ENCODE assay signal across 8 cellular contexts in genomic region chr4:140048419-140049022, GRCh38.
A peak's percentile ranks its signal among the peaks of the same experiment; 100 is the strongest.
DNase-seq lines count a peak whose midpoint lies in the region; ATAC-seq lines count a peak whose summit lies in the region.

No MANE protein-coding gene starts in this region.

- no peaks in the 10 kb centered on the region for H3K36me3 ChIP-seq in subcutaneous abdominal adipose tissue (ENCODE audit: control insufficient read depth in 5 of 5, insufficient read depth in 5 of 5, low read length in 5 of 5)

- no peak for ATAC-seq in activated CD4-positive, alpha-beta T cell treated with anti-CD3 and anti-CD28 coated beads for 36 hours
- ATAC-seq in left colon: peak; percentile 86

- peak overlapping the region; percentile 40 to 78 (median 58) for H3K4me3 ChIP-seq in subcutaneous abdominal adipose tissue (ENCODE audit: low read depth in 1 of 5, low read length in 5 of 5)

- peaks cover 3 to 25% (median 19%) of the 10 kb centered on the region in 5 donors for H3K4me1 ChIP-seq in subcutaneous abdominal adipose tissue (ENCODE audit: control insufficient read depth in 5 of 5, insufficient read depth in 5 of 5, low read length in 5 of 5)

- no peaks in the 10 kb centered on the region for H3K36me3 Mint-ChIP-seq in activated CD4-positive, alpha-beta T cell treated with anti-CD3 and anti-CD28 coated beads for 36 hours (ENCODE audit: low read depth)
- no peaks in the 10 kb centered on the region for H3K36me3 Mint-ChIP-seq in activated T-helper 2 cell treated with anti-CD3 and anti-CD28 coated beads, Interferon-gamma antibody, Interleukin-2, Interleukin-4, amounts not matched to agents 10 μg/mL and 5 μg/mL and 100 μg/mL, durations not matched to agents 14 hours and 24 hours and 36 hours (ENCODE audit: low read depth)

- peaks cover 39% of the 10 kb centered on the region for H3K4me1 Mint-ChIP-seq in activated CD4-positive, alpha-beta T cell treated with anti-CD3 and anti-CD28 coated beads for 36 hours
- H3K4me1 Mint-ChIP-seq in activated T-helper 2 cell treated with anti-CD3 and anti-CD28 coated beads, Interferon-gamma antibody, Interleukin-2, Interleukin-4, amounts not matched to agents 10 μg/mL and 5 μg/mL and 100 μg/mL, durations not matched to agents 14 hours and 24 hours and 36 hours (ENCODE audit: low read depth): peaks cover 49% of the 10 kb centered on the region

- H3K27ac ChIP-seq in subcutaneous abdominal adipose tissue (ENCODE audit: low read depth, low read length): no peak overlapping the region

- intact Hi-C loops in activated CD4-positive, alpha-beta T cell treated with anti-CD3 and anti-CD28 coated beads for 36 hours (cut with DNase I, micrococcal nuclease): loop anchor here (1.0 to 5.0 kb wide), 5 partner anchors 104 to 391 kb away; no protein-coding TSS in a partner anchor
- intact Hi-C loops in activated T-helper 2 cell treated with anti-CD3 and anti-CD28 coated beads, Interferon-gamma antibody, Interleukin-2, Interleukin-4, amounts not matched to agents 10 μg/mL and 5 μg/mL and 100 μg/mL, durations not matched to agents 14 hours and 24 hours and 36 hours (cut with micrococcal nuclease): loop anchor here (1.0 to 5.0 kb wide), 5 partner anchors 24 to 391 kb away; no protein-coding TSS in a partner anchor
- intact Hi-C loops in left colon (cut with DNase I, micrococcal nuclease): no loop called here

- DNase-seq in activated CD4-positive, alpha-beta T cell treated with anti-CD3 and anti-CD28 coated beads for 36 hours: no peak
- no peak for DNase-seq in activated CD4-positive, alpha-beta T cell treated with anti-CD3 and anti-CD28 coated beads for 1 hour
- DNase-seq in activated T-helper 2 cell treated with anti-CD3 and anti-CD28 coated beads, Interferon-gamma antibody, Interleukin-2, Interleukin-4, amounts not matched to agents 10 μg/mL and 5 μg/mL and 100 μg/mL, durations not matched to agents 14 hours and 24 hours and 36 hours (ENCODE audit: low spot score): no peak
- DNase-seq in left colon (no peak), GM03348 (ENCODE audit: low spot score) (no peak), RKO (ENCODE audit: low spot score) (no peak)
- no peak for DNase-seq in activated naive CD4-positive, alpha-beta T cell treated with anti-CD3 and anti-CD28 coated beads, Interleukin-2, amount 50 U/mL, for 16 hours

- CTCF ChIA-PET in activated CD4-positive, alpha-beta T cell treated with anti-CD3 and anti-CD28 coated beads for 36 hours (lab: Charles Lee): interaction anchor here (0.7 to 1.9 kb wide), 5 partner anchors 11 to 110 kb away, joined by 3 to 8 read pairs (median 4); no protein-coding TSS in a partner anchor

- H3K27me3 Mint-ChIP-seq in activated CD4-positive, alpha-beta T cell treated with anti-CD3 and anti-CD28 coated beads for 36 hours: peaks cover 8% of the 10 kb centered on the region
- peaks cover 36% of the 10 kb centered on the region for H3K27me3 Mint-ChIP-seq in activated T-helper 2 cell treated with anti-CD3 and anti-CD28 coated beads, Interferon-gamma antibody, Interleukin-2, Interleukin-4, amounts not matched to agents 10 μg/mL and 5 μg/mL and 100 μg/mL, durations not matched to agents 14 hours and 24 hours and 36 hours (ENCODE audit: low read depth)

- H3K9me3 Mint-ChIP-seq in activated CD4-positive, alpha-beta T cell treated with anti-CD3 and anti-CD28 coated beads for 36 hours (ENCODE audit: low read depth): no peaks in the 10 kb centered on the region
- no peaks in the 10 kb centered on the region for H3K9me3 Mint-ChIP-seq in activated T-helper 2 cell treated with anti-CD3 and anti-CD28 coated beads, Interferon-gamma antibody, Interleukin-2, Interleukin-4, amounts not matched to agents 10 μg/mL and 5 μg/mL and 100 μg/mL, durations not matched to agents 14 hours and 24 hours and 36 hours

- H3K9me3 ChIP-seq in subcutaneous abdominal adipose tissue (ENCODE audit: control insufficient read depth in 5 of 5, low read length in 5 of 5): no peaks in the 10 kb centered on the region

- no peaks in the 10 kb centered on the region for H3K27me3 ChIP-seq in subcutaneous abdominal adipose tissue (ENCODE audit: control insufficient read depth in 5 of 5, insufficient read depth in 4 of 5, low read length in 5 of 5)

- POLR2A ChIA-PET in activated CD4-positive, alpha-beta T cell treated with anti-CD3 and anti-CD28 coated beads for 36 hours (lab: Charles Lee): interaction anchor here (0.6 to 0.8 kb wide), 2 partner anchors 49 to 142 kb away, joined by 3 to 4 read pairs; no protein-coding TSS in a partner anchor

- H3K9ac ChIP-seq in subcutaneous abdominal adipose tissue (ENCODE audit: low read length in 5 of 5): peak overlapping the region in 3 of 5 donors; percentile 62 to 77 (median 63)

- no peak overlapping the region for H3K27ac Mint-ChIP-seq in activated CD4-positive, alpha-beta T cell treated with anti-CD3 and anti-CD28 coated beads for 36 hours
- peak overlapping the region; percentile 78 for H3K27ac Mint-ChIP-seq in activated T-helper 2 cell treated with anti-CD3 and anti-CD28 coated beads, Interferon-gamma antibody, Interleukin-2, Interleukin-4, amounts not matched to agents 10 μg/mL and 5 μg/mL and 100 μg/mL, durations not matched to agents 14 hours and 24 hours and 36 hours

- peak overlapping the region; percentile 73 for H3K4me3 Mint-ChIP-seq in activated CD4-positive, alpha-beta T cell treated with anti-CD3 and anti-CD28 coated beads for 36 hours
- peak overlapping the region; percentile 74 for H3K4me3 Mint-ChIP-seq in activated T-helper 2 cell treated with anti-CD3 and anti-CD28 coated beads, Interferon-gamma antibody, Interleukin-2, Interleukin-4, amounts not matched to agents 10 μg/mL and 5 μg/mL and 100 μg/mL, durations not matched to agents 14 hours and 24 hours and 36 hours (ENCODE audit: low read depth)

Comparison
In these comparisons a context has a peak if more than half of its experiments do, and no peak if none do; other contexts are left out.
1. intact Hi-C loops: an anchor here in activated CD4-positive, alpha-beta T cell treated with anti-CD3 and anti-CD28 coated beads for 36 hours (1.0 to 5.0 kb wide) and activated T-helper 2 cell treated with anti-CD3 and anti-CD28 coated beads, Interferon-gamma antibody, Interleukin-2, Interleukin-4, amounts not matched to agents 10 μg/mL and 5 μg/mL and 100 μg/mL, durations not matched to agents 14 hours and 24 hours and 36 hours (1.0 to 5.0 kb wide); none called in left colon.